ENCODE assay signal across 21 cellular contexts in genomic region chr12:132438726-132439125, GRCh38.
"Had no signal": no experiment of that assay in that cellular context is flagged by ENCODE, and none has a peak within 500 bp of the region (broad histone marks: within the 10 kb centered on the region; RNA-seq: fewer than 3 reads in every experiment).

No MANE protein-coding gene starts in this region.

- H3K36me3 Mint-ChIP-seq: neural progenitor cell had no signal

- H3K36me3 ChIP-seq: gastrocnemius medialis, neural progenitor cell, right lobe of liver, tibial nerve, upper lobe of left lung had no signal

- ATAC-seq: gastrocnemius medialis, left lobe of liver, psoas muscle had no signal

- H3K9me3 ChIP-seq: gastrocnemius medialis, psoas muscle, right lobe of liver, testis, upper lobe of left lung had no signal

- H3K4me3 Mint-ChIP-seq: nephron, neural progenitor cell had no signal

- H3K4me1 ChIP-seq: gastrocnemius medialis, psoas muscle, right lobe of liver, testis had no signal

- H3K9ac ChIP-seq: neural progenitor cell had no signal

- H3K27me3 Mint-ChIP-seq: memory B cell had no signal

- H3K4me3 ChIP-seq: gastrocnemius medialis, lung, neural progenitor cell, psoas muscle, right lobe of liver, testis, tibial nerve, upper lobe of left lung had no signal

- DNase-seq: cerebellar nuclear complex; cortex of kidney; effector CD4-positive, alpha-beta T cell; foreskin fibroblast; gastrocnemius medialis; psoas muscle; right lobe of liver; small intestine; stimulated activated CD4-positive, alpha-beta T cell treated with anti-CD3 and anti-CD28 coated beads, Interleukin-12 subunit alpha, Interleukin-12 subunit beta, amount 100 ng/mL, for 4 hours; stimulated activated CD4-positive, alpha-beta T cell treated with anti-CD3 and anti-CD28 coated beads, Interleukin-1b, Interleukin-23, amount 100 ng/mL, for 48 hours; stimulated activated CD4-positive, alpha-beta T cell treated with anti-CD3 and anti-CD28 coated beads, Interleukin-4, amount 100 ng/mL, for 1 hour; stimulated activated CD8-positive, alpha-beta memory T cell treated with anti-CD3 and anti-CD28 coated beads, Interleukin-4, amount 100 ng/mL, for 48 hours; testis; upper lobe of left lung had no signal

- H3K27ac ChIP-seq: epithelial cell of prostate, gastrocnemius medialis, neural progenitor cell, psoas muscle, right lobe of liver, testis, tibial nerve, upper lobe of left lung had no signal

- H3K27me3 ChIP-seq: right lobe of liver, testis had no signal

- H3K9me3 Mint-ChIP-seq: memory B cell had no signal
